Comparison of ENCODE assay signal across 22 cellular contexts in genomic region chr15:70580286-70580685, GRCh38.
"Had no signal": no experiment of that assay in that cellular context is flagged by ENCODE, and none has a peak within 500 bp of the region (broad histone marks: within the 10 kb centered on the region; RNA-seq: fewer than 3 reads in every experiment).

No MANE protein-coding gene starts in this region.

- H3K4me1 Mint-ChIP-seq: immature natural killer cell; stimulated activated naive B cell treated with anti-CD40 and anti-IgM and Interleukin-4, amounts not matched to agents 10 μg/mL and 1 μg/mL and 100 μg/mL, for 72 hours had no signal

- H3K27ac Mint-ChIP-seq: immature natural killer cell; stimulated activated naive B cell treated with anti-CD40 and anti-IgM and Interleukin-4, amounts not matched to agents 10 μg/mL and 1 μg/mL and 100 μg/mL, for 72 hours had no signal

- DNase-seq: head of caudate nucleus; hippocampal formation; immature natural killer cell; left ventricle myocardium inferior; midbrain; mucosa of descending colon; naive thymus-derived CD8-positive, alpha-beta T cell; nucleus accumbens; pancreas; retina; right cardiac atrium; sigmoid colon; small intestine; spleen; stimulated activated CD4-positive, alpha-beta T cell treated with anti-CD3 and anti-CD28 coated beads, Interleukin-4, amount 100 ng/mL, for 4 hours; stimulated activated naive B cell treated with anti-CD40 and anti-IgM and Interleukin-4, amounts not matched to agents 10 μg/mL and 1 μg/mL and 100 μg/mL, for 72 hours; stimulated activated naive CD8-positive, alpha-beta T cell treated with anti-CD3 and anti-CD28 coated beads, Interleukin-15, Interleukin-2, amounts not matched to agents 100 U/mL and 50 U/mL, for 24 hours; stomach; trophoblast cell; upper lobe of right lung had no signal

- H3K36me3 Mint-ChIP-seq: immature natural killer cell; stimulated activated naive B cell treated with anti-CD40 and anti-IgM and Interleukin-4, amounts not matched to agents 10 μg/mL and 1 μg/mL and 100 μg/mL, for 72 hours had no signal

- H3K4me3 Mint-ChIP-seq: immature natural killer cell; naive thymus-derived CD8-positive, alpha-beta T cell; nephron; neural crest cell; stimulated activated naive B cell treated with anti-CD40 and anti-IgM and Interleukin-4, amounts not matched to agents 10 μg/mL and 1 μg/mL and 100 μg/mL, for 72 hours had no signal

- H3K9me3 Mint-ChIP-seq: immature natural killer cell; neural crest cell; stimulated activated naive B cell treated with anti-CD40 and anti-IgM and Interleukin-4, amounts not matched to agents 10 μg/mL and 1 μg/mL and 100 μg/mL, for 72 hours had no signal
